ENCODE assay signal across 1 cellular context in the genomic region with DNA sequence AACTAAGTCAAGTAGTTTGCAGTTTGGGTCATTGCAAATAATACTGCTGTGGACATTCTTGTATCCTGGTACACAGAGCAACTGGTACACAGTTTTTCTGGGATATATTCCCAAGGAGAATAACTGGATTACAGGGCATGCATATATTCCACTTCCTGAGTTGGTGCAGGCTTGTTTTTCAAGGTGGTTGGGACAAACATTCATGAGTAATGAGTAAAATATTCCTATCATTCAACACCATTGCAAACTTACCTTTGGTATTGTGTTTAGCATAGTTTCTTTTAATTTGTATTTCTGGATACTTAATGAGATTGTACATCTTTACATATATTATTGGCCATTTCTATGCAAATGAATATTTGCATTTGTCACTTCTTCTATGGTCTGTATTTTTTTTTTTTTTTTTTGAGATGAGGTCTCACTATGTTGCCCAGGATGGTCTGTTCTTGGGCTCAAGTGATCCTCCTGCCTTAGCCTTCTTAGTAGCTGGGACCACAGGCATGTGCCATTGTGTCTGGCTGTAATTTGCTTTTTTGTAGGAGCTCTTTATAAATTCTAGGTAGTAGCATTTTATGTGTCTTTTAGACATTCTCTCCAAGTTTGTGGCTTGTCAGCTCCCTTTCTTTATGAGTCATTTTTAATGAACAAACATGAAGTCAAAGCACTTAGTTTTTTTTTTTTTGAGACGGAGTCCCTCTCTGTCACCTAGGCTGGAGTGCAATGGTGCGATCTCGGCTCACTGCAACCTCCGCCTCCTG.
TF ChIP-seq lines count a peak whose summit lies in the region.

No MANE protein-coding gene starts in this region.

TF ChIP-seq in endothelial cell of umbilical vein, 7 proteins besides CTCF, POLR2A, EP300 and RAD21:
- TF ChIP-seq MYC (IDR thresholded peaks at IDR 0.05; ENCODE audit: low read depth, low read length) = no peak
- TF ChIP-seq GATA2 (IDR thresholded peaks at IDR 0.05; ENCODE audit: insufficient read depth, insufficient read length, low read depth, low read length) = no peak
- TF ChIP-seq JUN (IDR thresholded peaks at IDR 0.05; ENCODE audit: borderline replicate concordance, insufficient read depth, insufficient read length, low read depth) = peak; percentile 47
- TF ChIP-seq FOS (IDR thresholded peaks at IDR 0.05; ENCODE audit: borderline replicate concordance, insufficient read depth, low read length) = peak; percentile 41
- TF ChIP-seq, protein P1, sequence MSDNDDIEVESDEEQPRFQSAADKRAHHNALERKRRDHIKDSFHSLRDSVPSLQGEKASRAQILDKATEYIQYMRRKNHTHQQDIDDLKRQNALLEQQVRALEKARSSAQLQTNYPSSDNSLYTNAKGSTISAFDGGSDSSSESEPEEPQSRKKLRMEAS (IDR thresholded peaks at IDR 0.05; ENCODE audit: insufficient read depth, insufficient read length) = no peak
